Comparison of ENCODE assay signal across 29 cellular contexts in the genomic region with DNA sequence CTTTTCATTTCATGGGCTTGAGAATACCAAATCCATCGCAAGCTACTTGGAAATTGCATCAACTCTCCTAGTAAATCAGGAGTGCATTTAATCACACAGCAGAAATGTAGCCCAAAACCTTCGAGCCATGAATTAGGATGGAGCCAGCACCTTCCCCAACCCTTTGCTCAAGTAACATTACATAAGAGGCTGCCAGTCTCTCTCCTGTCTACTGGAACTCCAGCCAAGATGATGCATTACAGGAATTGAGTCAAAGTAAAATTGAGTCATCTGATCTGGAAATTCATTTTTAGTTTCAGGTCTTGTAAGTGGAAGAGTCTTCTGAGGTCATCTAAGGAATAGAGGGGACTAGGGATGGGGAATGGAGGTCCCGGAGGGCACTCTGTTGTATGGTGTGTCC.
A peak's percentile ranks its signal among the peaks of the same experiment; 100 is the strongest.
DNase-seq lines count a peak whose midpoint lies in the region; ATAC-seq and TF ChIP-seq lines count a peak whose summit lies in the region.
"Had no signal": no experiment of that assay in that cellular context is flagged by ENCODE, and none has a peak within 500 bp of the region (broad histone marks: within the 10 kb centered on the region; RNA-seq: fewer than 3 reads in every experiment).

No MANE protein-coding gene starts in this region.

- no TSS peak for BruUV-seq in mammary epithelial cell (replicated peaks; lab: Mats Ljungman, UMichigan)

- no peaks in the 10 kb centered on the region for H3K36me3 Mint-ChIP-seq in activated naive CD8-positive, alpha-beta T cell treated with anti-CD3 and anti-CD28 coated beads, Interleukin-2, amount 50 U/mL, for 24 hours (ENCODE audit: low read depth)
- H3K36me3 Mint-ChIP-seq: activated naive CD4-positive, alpha-beta T cell treated with anti-CD3 and anti-CD28 coated beads, Interleukin-2, amount 10 ng/mL, durations not matched to agents 7 days and 5 days; mesothelial cell of epicardium; naive thymus-derived CD4-positive, alpha-beta T cell had no signal

- 93% methylated on average over 3 of the region's 3 CpGs for WGBS in mammary epithelial cell (ENCODE audit: low coverage, missing lambda C conversion rate)
- 93% methylated on average over 3 of the region's 3 CpGs for WGBS in gastroesophageal sphincter (ENCODE audit: low coverage in 1 of 2), 2 donors

- in situ Hi-C loops in mammary epithelial cell (cut with MboI; ENCODE audit: low sequenced_read_pairs in 2 of 2) = no loop called here

- H3K4me1 Mint-ChIP-seq in activated naive CD8-positive, alpha-beta T cell treated with anti-CD3 and anti-CD28 coated beads, Interleukin-2, amount 50 U/mL, for 24 hours = no peaks in the 10 kb centered on the region
- H3K4me1 Mint-ChIP-seq: activated CD4-positive, alpha-beta T cell treated with anti-CD3 and anti-CD28 coated beads for 36 hours; activated naive CD4-positive, alpha-beta T cell treated with anti-CD3 and anti-CD28 coated beads, Interleukin-2, amount 10 ng/mL, durations not matched to agents 7 days and 5 days; central memory CD8-positive, alpha-beta T cell; naive thymus-derived CD4-positive, alpha-beta T cell had no signal

- dilution Hi-C loops in mammary epithelial cell (cut with HindIII; ENCODE audit: low sequenced_read_pairs) = no loop called here

- H3K4me3 Mint-ChIP-seq in activated naive CD8-positive, alpha-beta T cell treated with anti-CD3 and anti-CD28 coated beads, Interleukin-2, amount 50 U/mL, for 24 hours = no peak overlapping the region
- H3K4me3 Mint-ChIP-seq: activated CD4-positive, alpha-beta T cell treated with anti-CD3 and anti-CD28 coated beads for 36 hours; activated naive CD4-positive, alpha-beta T cell treated with anti-CD3 and anti-CD28 coated beads, Interleukin-2, amount 10 ng/mL, durations not matched to agents 7 days and 5 days; activated T-cell treated with anti-CD3 and anti-CD28 coated beads, Interleukin-2, amount 50 U/mL, for 72 hours; central memory CD8-positive, alpha-beta T cell; mesothelial cell of epicardium; naive thymus-derived CD4-positive, alpha-beta T cell; T-helper 17 cell had no signal

- H3K4me3 ChIP-seq in BJ (ENCODE audit: low read depth, low read length) (no peak overlapping the region), MG63 (no peak overlapping the region), mammary epithelial cell (replicated peaks in 1 of 3; ENCODE audit: insufficient read depth in 1 of 3, low read depth in 2 of 3, low read length in 3 of 3) (no peak overlapping the region), gastroesophageal sphincter (no peak overlapping the region)
- H3K4me3 ChIP-seq: BLaER1 treated with 17β-estradiol and CSF1 and Interleukin-3, amounts not matched to agents 10 nM and 100 nM; gastrocnemius medialis; HAP-1; testis; uterus had no signal

- H3K36me3 ChIP-seq in BJ (ENCODE audit: control insufficient read depth, insufficient read depth, low read length) (no peaks in the 10 kb centered on the region), MG63 (peaks cover 24% of the 10 kb centered on the region), mammary epithelial cell (ENCODE audit: insufficient read depth, low read length) (no peaks in the 10 kb centered on the region), gastroesophageal sphincter (no peaks in the 10 kb centered on the region)
- H3K36me3 ChIP-seq: BLaER1 treated with 17β-estradiol and CSF1 and Interleukin-3, amounts not matched to agents 10 nM and 100 nM; gastrocnemius medialis; HAP-1; uterus had no signal

- ATAC-seq in gastroesophageal sphincter = peak; percentile 26
- ATAC-seq in activated naive CD8-positive, alpha-beta T cell treated with anti-CD3 and anti-CD28 coated beads, Interleukin-2, amount 50 U/mL, for 24 hours = no peak
- ATAC-seq in HG03097 (IDR thresholded peaks at IDR 0.05; ENCODE audit: low FRiP score, unreplicated experiment) = no peak
- ATAC-seq: activated CD4-positive, alpha-beta T cell treated with anti-CD3 and anti-CD28 coated beads for 36 hours; activated T-cell treated with anti-CD3 and anti-CD28 coated beads, Interleukin-2, amount 50 U/mL, for 72 hours; gastrocnemius medialis; left ventricle myocardium superior; naive thymus-derived CD4-positive, alpha-beta T cell; T-helper 17 cell had no signal

- no peak for TF ChIP-seq POLR2A in gastroesophageal sphincter (IDR thresholded peaks at IDR 0.05)

- no peaks in the 10 kb centered on the region for H3K9me3 Mint-ChIP-seq in activated naive CD8-positive, alpha-beta T cell treated with anti-CD3 and anti-CD28 coated beads, Interleukin-2, amount 50 U/mL, for 24 hours
- H3K9me3 Mint-ChIP-seq: activated naive CD4-positive, alpha-beta T cell treated with anti-CD3 and anti-CD28 coated beads, Interleukin-2, amount 10 ng/mL, durations not matched to agents 7 days and 5 days; central memory CD8-positive, alpha-beta T cell; mesothelial cell of epicardium had no signal

- H3K4me2 ChIP-seq in mammary epithelial cell (ENCODE audit: insufficient read depth, low read depth, low read length) = no peak overlapping the region
- H3K4me2 ChIP-seq: BLaER1 treated with 17β-estradiol and CSF1 and Interleukin-3, amounts not matched to agents 10 nM and 100 nM had no signal

- no peak for TF ChIP-seq CTCF in BJ (IDR thresholded peaks at IDR 0.05; ENCODE audit: insufficient read depth, low read depth, low read length)
- TF ChIP-seq CTCF in mammary epithelial cell (conservative IDR thresholded peaks at IDR 0.05 in 1 of 2, IDR thresholded peaks at IDR 0.05 in 1 of 2; ENCODE audit: extremely low read depth in 1 of 2, insufficient read depth in 1 of 2, low read depth in 1 of 2, low read length in 2 of 2) = no peak
- no peak for TF ChIP-seq CTCF in gastroesophageal sphincter (IDR thresholded peaks at IDR 0.05)

- H3K27me3 ChIP-seq in BJ (ENCODE audit: control insufficient read depth, insufficient read depth, low read length) = no peaks in the 10 kb centered on the region
- no peaks in the 10 kb centered on the region for H3K27me3 ChIP-seq in MG63
- no peaks in the 10 kb centered on the region for H3K27me3 ChIP-seq in mammary epithelial cell (ENCODE audit: insufficient read depth, low read length)
- no peaks in the 10 kb centered on the region for H3K27me3 ChIP-seq in gastroesophageal sphincter
- H3K27me3 ChIP-seq: BLaER1 treated with 17β-estradiol and CSF1 and Interleukin-3, amounts not matched to agents 10 nM and 100 nM; gastrocnemius medialis; testis; uterus had no signal

- intact Hi-C loops in mammary epithelial cell (cut with micrococcal nuclease) = no loop called here

- H3K27ac ChIP-seq in mammary epithelial cell (ENCODE audit: insufficient read depth, low read depth, low read length) (no peak overlapping the region), gastroesophageal sphincter (no peak overlapping the region)
- H3K27ac ChIP-seq: BLaER1 treated with 17β-estradiol and CSF1 and Interleukin-3, amounts not matched to agents 10 nM and 100 nM; testis; uterus had no signal

- H4K20me1 ChIP-seq in mammary epithelial cell (ENCODE audit: insufficient read depth, low read length) = no peaks in the 10 kb centered on the region
- H4K20me1 ChIP-seq: BLaER1 treated with 17β-estradiol and CSF1 and Interleukin-3, amounts not matched to agents 10 nM and 100 nM had no signal

- no peak for TF ChIP-seq EP300 in gastroesophageal sphincter (IDR thresholded peaks at IDR 0.05)

- DNase-seq in BJ (ENCODE audit: low read depth) = peak; percentile 35
- peak; percentile 75 for DNase-seq in MG63
- DNase-seq in mammary epithelial cell = peak; percentile 74
- DNase-seq in activated naive CD8-positive, alpha-beta T cell treated with anti-CD3 and anti-CD28 coated beads, Interleukin-2, amount 50 U/mL, for 24 hours = no peak
- no peak for DNase-seq in NCI-H748 (lab: John Stamatoyannopoulos, UW; ENCODE audit: unreplicated experiment)
- no peak for DNase-seq in NCI-H2196 treated with DMSO at 0.1 percent for 48 hours (lab: John Stamatoyannopoulos, UW; ENCODE audit: unreplicated experiment)
- DNase-seq: activated CD4-positive, alpha-beta T cell treated with anti-CD3 and anti-CD28 coated beads for 36 hours; activated naive CD4-positive, alpha-beta T cell treated with anti-CD3 and anti-CD28 coated beads, Interleukin-2, amount 10 ng/mL, durations not matched to agents 7 days and 5 days; activated T-cell treated with anti-CD3 and anti-CD28 coated beads, Interleukin-2, amount 50 U/mL, for 72 hours; Caco-2; DMS79; gastrocnemius medialis; hypothalamus; left ventricle myocardium superior; naive thymus-derived CD4-positive, alpha-beta T cell; NCI-H1417; NCI-H524 treated with DMSO at 0.1 percent for 48 hours; nucleus accumbens; small intestine; stimulated activated CD4-positive, alpha-beta T cell treated with anti-CD3 and anti-CD28 coated beads, Interleukin-2, amount 100 ng/mL, for 24 hours; T-helper 17 cell; testis; uterus had no signal

- CTCF ChIA-PET in BJ (lab: Yijun Ruan, JAX) = interaction anchor here (0.7 to 2.0 kb wide), 2 partner anchors 34 to 48 kb away, joined by 3 to 4 read pairs; no protein-coding TSS in a partner anchor
- CTCF ChIA-PET in mammary epithelial cell (lab: Charles Lee; ENCODE audit: low non-redundant PET) = no interaction called here

- peaks cover 16% of the 10 kb centered on the region for H3K4me1 ChIP-seq in mammary epithelial cell (ENCODE audit: insufficient read depth, low read length)
- H3K4me1 ChIP-seq in gastroesophageal sphincter = peaks cover 0 to 11% (median 0%) of the 10 kb centered on the region in 3 donors
- H3K4me1 ChIP-seq: BLaER1 treated with 17β-estradiol and CSF1 and Interleukin-3, amounts not matched to agents 10 nM and 100 nM; HAP-1; testis had no signal

- peaks cover 22% of the 10 kb centered on the region for H3K27me3 Mint-ChIP-seq in activated naive CD8-positive, alpha-beta T cell treated with anti-CD3 and anti-CD28 coated beads, Interleukin-2, amount 50 U/mL, for 24 hours

- H3K79me2 ChIP-seq in mammary epithelial cell (ENCODE audit: insufficient read depth, low read length) = no peaks in the 10 kb centered on the region

- POLR2A ChIA-PET in BJ (lab: Charles Lee) = no interaction called here

- H3K9ac ChIP-seq in mammary epithelial cell (ENCODE audit: insufficient read depth, low read length) = no peak overlapping the region
- H3K9ac ChIP-seq: BLaER1 treated with 17β-estradiol and CSF1 and Interleukin-3, amounts not matched to agents 10 nM and 100 nM had no signal

- no peak overlapping the region for H3K27ac Mint-ChIP-seq in activated naive CD8-positive, alpha-beta T cell treated with anti-CD3 and anti-CD28 coated beads, Interleukin-2, amount 50 U/mL, for 24 hours
- H3K27ac Mint-ChIP-seq: activated CD4-positive, alpha-beta T cell treated with anti-CD3 and anti-CD28 coated beads for 36 hours; activated naive CD4-positive, alpha-beta T cell treated with anti-CD3 and anti-CD28 coated beads, Interleukin-2, amount 10 ng/mL, durations not matched to agents 7 days and 5 days; activated T-cell treated with anti-CD3 and anti-CD28 coated beads, Interleukin-2, amount 50 U/mL, for 72 hours; mesothelial cell of epicardium; naive thymus-derived CD4-positive, alpha-beta T cell; T-helper 17 cell had no signal

- no peak overlapping the region for H2AFZ ChIP-seq in mammary epithelial cell (ENCODE audit: low read depth, low read length)

- H3K9me3 ChIP-seq in MG63 (peaks cover 5% of the 10 kb centered on the region; the same call in 1 of the 2 replicates), mammary epithelial cell (replicated peaks; ENCODE audit: insufficient read depth, low read length) (no peaks in the 10 kb centered on the region), gastroesophageal sphincter (no peaks in the 10 kb centered on the region)
- H3K9me3 ChIP-seq: BLaER1 treated with 17β-estradiol and CSF1 and Interleukin-3, amounts not matched to agents 10 nM and 100 nM; Caco-2; gastrocnemius medialis; HAP-1; testis; uterus had no signal

Comparison
In these comparisons a context has a peak if more than half of its experiments do, and no peak if none do; other contexts are left out.
1. DNase-seq: peak in BJ (single experiment), MG63 (single experiment) and mammary epithelial cell (single experiment); none in activated naive CD8-positive, alpha-beta T cell treated with anti-CD3 and anti-CD28 coated beads, Interleukin-2, amount 50 U/mL, for 24 hours (single experiment), NCI-H748 (single experiment) and NCI-H2196 treated with DMSO at 0.1 percent for 48 hours (single experiment).